Comparison of ENCODE assay signal across 1 cellular context in the genomic region with DNA sequence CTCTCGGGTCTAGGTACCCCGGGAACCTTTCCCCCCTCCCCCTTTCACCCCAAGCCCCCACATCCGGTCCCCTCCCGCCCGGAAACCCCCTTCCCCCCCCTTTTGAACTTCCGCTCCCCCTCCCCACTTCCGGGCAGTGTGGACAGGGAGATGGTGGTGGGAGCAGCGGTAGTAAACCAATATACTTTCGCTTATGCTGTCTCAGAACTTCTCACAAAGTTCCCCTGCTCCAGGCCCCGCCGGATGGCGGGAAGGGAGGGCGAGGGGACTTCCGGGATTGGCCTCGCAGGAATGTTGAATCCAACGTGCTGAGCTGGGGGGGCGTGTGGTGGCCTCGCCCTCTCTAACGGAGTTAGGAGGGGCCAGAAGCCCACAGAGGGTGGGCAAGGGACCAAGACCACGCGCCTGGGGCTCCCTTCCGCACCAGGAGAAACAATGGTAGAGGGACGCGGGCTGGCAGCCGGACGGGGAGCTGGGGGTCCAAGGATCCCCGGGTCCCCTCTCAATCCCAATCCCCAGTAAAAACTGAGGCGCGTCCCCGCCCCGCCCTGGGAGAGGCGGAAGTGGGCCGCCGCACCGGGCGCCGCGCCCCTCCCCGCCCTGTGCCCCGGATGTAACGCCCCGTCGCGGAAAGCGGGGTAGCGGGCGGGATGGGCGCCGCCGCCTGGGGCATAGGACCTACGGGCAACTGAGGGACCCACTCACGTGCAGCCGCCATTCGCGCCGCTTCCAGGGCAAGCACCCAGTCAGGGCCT.
TF ChIP-seq lines count a peak whose summit lies in the region.

No MANE protein-coding gene starts in this region.

TF ChIP-seq in GM12878, 131 proteins besides CTCF, POLR2A, EP300 and RAD21 (continued from another document and continues in another):
- TF ChIP-seq, protein P1, sequence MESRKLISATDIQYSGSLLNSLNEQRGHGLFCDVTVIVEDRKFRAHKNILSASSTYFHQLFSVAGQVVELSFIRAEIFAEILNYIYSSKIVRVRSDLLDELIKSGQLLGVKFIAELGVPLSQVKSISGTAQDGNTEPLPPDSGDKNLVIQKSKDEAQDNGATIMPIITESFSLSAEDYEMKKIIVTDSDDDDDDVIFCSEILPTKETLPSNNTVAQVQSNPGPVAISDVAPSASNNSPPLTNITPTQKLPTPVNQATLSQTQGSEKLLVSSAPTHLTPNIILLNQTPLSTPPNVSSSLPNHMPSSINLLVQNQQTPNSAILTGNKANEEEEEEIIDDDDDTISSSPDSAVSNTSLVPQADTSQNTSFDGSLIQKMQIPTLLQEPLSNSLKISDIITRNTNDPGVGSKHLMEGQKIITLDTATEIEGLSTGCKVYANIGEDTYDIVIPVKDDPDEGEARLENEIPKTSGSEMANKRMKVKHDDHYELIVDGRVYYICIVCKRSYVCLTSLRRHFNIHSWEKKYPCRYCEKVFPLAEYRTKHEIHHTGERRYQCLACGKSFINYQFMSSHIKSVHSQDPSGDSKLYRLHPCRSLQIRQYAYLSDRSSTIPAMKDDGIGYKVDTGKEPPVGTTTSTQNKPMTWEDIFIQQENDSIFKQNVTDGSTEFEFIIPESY (IDR thresholded peaks at IDR 0.05) = no peak
- TF ChIP-seq CREB1 (IDR thresholded peaks at IDR 0.05; ENCODE audit: low read depth) = no peak
- no peak for TF ChIP-seq ZNF217 (IDR thresholded peaks at IDR 0.05)
- no peak for TF ChIP-seq HDAC6 (IDR thresholded peaks at IDR 0.05; ENCODE audit: unreplicated experiment)
- peak; percentile 39; the same call in 1 of the 2 replicates for TF ChIP-seq NBN (IDR thresholded peaks at IDR 0.05)
- 0 out of 2 replicates have a peak, but pooled peaks have one; percentile 43 for TF ChIP-seq YY1 (IDR thresholded peaks at IDR 0.05; ENCODE audit: low read depth, low read length)
- TF ChIP-seq, protein P2, sequence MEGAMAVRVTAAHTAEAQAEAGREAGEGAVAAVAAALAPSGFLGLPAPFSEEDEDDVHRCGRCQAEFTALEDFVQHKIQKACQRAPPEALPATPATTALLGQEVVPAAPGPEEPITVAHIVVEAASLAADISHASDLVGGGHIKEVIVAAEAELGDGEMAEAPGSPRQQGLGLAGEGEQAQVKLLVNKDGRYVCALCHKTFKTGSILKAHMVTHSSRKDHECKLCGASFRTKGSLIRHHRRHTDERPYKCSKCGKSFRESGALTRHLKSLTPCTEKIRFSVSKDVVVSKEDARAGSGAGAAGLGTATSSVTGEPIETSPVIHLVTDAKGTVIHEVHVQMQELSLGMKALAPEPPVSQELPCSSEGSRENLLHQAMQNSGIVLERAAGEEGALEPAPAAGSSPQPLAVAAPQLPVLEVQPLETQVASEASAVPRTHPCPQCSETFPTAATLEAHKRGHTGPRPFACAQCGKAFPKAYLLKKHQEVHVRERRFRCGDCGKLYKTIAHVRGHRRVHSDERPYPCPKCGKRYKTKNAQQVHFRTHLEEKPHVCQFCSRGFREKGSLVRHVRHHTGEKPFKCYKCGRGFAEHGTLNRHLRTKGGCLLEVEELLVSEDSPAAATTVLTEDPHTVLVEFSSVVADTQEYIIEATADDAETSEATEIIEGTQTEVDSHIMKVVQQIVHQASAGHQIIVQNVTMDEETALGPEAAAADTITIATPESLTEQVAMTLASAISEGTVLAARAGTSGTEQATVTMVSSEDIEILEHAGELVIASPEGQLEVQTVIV (IDR thresholded peaks at IDR 0.05; ENCODE audit: borderline replicate concordance, partially characterized antibody) = peak; percentile 32
- TF ChIP-seq ATF3 (IDR thresholded peaks at IDR 0.05; ENCODE audit: borderline replicate concordance, extremely low read depth, low read depth, low read length) = no peak
- no peak for TF ChIP-seq NFYA (IDR thresholded peaks at IDR 0.05; ENCODE audit: borderline replicate concordance, low read depth, low read length)
- TF ChIP-seq SREBF2 (IDR thresholded peaks at IDR 0.05; ENCODE audit: low read length) = no peak
- TF ChIP-seq BACH1 (IDR thresholded peaks at IDR 0.05; ENCODE audit: borderline replicate concordance) = peak; percentile 72
- peak; percentile 57; the same call in 1 of the 2 replicates for TF ChIP-seq E2F4 (IDR thresholded peaks at IDR 0.05; ENCODE audit: low read depth, low read length)
- 0 out of 2 replicates have a peak, but pooled peaks have one; percentile 9 for TF ChIP-seq BCL11A (IDR thresholded peaks at IDR 0.05; ENCODE audit: low read depth, low read length)
- no peak for TF ChIP-seq SUPT20H (IDR thresholded peaks at IDR 0.05; ENCODE audit: borderline replicate concordance, control insufficient read depth, low read depth, low read length)
- TF ChIP-seq TAF1 (IDR thresholded peaks at IDR 0.05; ENCODE audit: borderline replicate concordance, low read depth, low read length) = peak; percentile 76
- TF ChIP-seq IRF5 (IDR thresholded peaks at IDR 0.05; ENCODE audit: borderline replicate concordance) = no peak
- TF ChIP-seq STAT1 (conservative IDR thresholded peaks at IDR 0.05) = no peak
- TF ChIP-seq SPI1 (IDR thresholded peaks at IDR 0.05; ENCODE audit: borderline replicate concordance, insufficient read depth, low read depth, low read length) = peak; percentile 46
- no peak for TF ChIP-seq CBX5 (IDR thresholded peaks at IDR 0.05; ENCODE audit: low read depth)
- TF ChIP-seq ZSCAN29 (IDR thresholded peaks at IDR 0.05) = peak; percentile 48; the same call in 1 of the 2 replicates
- no peak for TF ChIP-seq TARDBP (IDR thresholded peaks at IDR 0.05; ENCODE audit: borderline replicate concordance)
- no peak for TF ChIP-seq JUND (IDR thresholded peaks at IDR 0.05; ENCODE audit: low read depth, low read length)
- TF ChIP-seq PKNOX1 (IDR thresholded peaks at IDR 0.05) = peak; percentile 19; the same call in 1 of the 2 replicates
- peak; percentile 53 to 92; a peak in 3 of 4 replicates for TF ChIP-seq BHLHE40 (IDR thresholded peaks at IDR 0.05; ENCODE audit: borderline replicate concordance in 1 of 2, low read depth in 2 of 2, low read length in 1 of 2)
- no peak for TF ChIP-seq CHD4 (IDR thresholded peaks at IDR 0.05)
- TF ChIP-seq EGR1 (IDR thresholded peaks at IDR 0.05; ENCODE audit: borderline replicate concordance in 1 of 2, low read depth in 2 of 2, low read length in 2 of 2) = peak in 1 of 2 experiments; percentile 64; a peak in 2 of 3 replicates
- no peak for TF ChIP-seq PAX8 (IDR thresholded peaks at IDR 0.05)
- no peak for TF ChIP-seq SP1 (IDR thresholded peaks at IDR 0.05; ENCODE audit: low read depth, low read length)
- no peak for TF ChIP-seq CEBPB (IDR thresholded peaks at IDR 0.05; ENCODE audit: borderline replicate concordance in 1 of 2, low read depth in 2 of 2, low read length in 2 of 2)
- TF ChIP-seq, protein P3, sequence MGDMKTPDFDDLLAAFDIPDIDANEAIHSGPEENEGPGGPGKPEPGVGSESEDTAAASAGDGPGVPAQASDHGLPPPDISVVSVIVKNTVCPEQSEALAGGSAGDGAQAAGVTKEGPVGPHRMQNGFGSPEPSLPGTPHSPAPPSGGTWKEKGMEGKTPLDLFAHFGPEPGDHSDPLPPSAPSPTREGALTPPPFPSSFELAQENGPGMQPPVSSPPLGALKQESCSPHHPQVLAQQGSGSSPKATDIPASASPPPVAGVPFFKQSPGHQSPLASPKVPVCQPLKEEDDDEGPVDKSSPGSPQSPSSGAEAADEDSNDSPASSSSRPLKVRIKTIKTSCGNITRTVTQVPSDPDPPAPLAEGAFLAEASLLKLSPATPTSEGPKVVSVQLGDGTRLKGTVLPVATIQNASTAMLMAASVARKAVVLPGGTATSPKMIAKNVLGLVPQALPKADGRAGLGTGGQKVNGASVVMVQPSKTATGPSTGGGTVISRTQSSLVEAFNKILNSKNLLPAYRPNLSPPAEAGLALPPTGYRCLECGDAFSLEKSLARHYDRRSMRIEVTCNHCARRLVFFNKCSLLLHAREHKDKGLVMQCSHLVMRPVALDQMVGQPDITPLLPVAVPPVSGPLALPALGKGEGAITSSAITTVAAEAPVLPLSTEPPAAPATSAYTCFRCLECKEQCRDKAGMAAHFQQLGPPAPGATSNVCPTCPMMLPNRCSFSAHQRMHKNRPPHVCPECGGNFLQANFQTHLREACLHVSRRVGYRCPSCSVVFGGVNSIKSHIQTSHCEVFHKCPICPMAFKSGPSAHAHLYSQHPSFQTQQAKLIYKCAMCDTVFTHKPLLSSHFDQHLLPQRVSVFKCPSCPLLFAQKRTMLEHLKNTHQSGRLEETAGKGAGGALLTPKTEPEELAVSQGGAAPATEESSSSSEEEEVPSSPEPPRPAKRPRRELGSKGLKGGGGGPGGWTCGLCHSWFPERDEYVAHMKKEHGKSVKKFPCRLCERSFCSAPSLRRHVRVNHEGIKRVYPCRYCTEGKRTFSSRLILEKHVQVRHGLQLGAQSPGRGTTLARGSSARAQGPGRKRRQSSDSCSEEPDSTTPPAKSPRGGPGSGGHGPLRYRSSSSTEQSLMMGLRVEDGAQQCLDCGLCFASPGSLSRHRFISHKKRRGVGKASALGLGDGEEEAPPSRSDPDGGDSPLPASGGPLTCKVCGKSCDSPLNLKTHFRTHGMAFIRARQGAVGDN (IDR thresholded peaks at IDR 0.05) = no peak; the same call in 1 of the 2 replicates
- TF ChIP-seq, protein P4, sequence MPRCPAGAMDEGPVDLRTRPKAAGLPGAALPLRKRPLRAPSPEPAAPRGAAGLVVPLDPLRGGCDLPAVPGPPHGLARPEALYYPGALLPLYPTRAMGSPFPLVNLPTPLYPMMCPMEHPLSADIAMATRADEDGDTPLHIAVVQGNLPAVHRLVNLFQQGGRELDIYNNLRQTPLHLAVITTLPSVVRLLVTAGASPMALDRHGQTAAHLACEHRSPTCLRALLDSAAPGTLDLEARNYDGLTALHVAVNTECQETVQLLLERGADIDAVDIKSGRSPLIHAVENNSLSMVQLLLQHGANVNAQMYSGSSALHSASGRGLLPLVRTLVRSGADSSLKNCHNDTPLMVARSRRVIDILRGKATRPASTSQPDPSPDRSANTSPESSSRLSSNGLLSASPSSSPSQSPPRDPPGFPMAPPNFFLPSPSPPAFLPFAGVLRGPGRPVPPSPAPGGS (IDR thresholded peaks at IDR 0.05; ENCODE audit: borderline replicate concordance, insufficient read depth, low read depth, low read length, poor library complexity, severe bottlenecking) = peak; percentile 54
- TF ChIP-seq ZZZ3 (IDR thresholded peaks at IDR 0.05; ENCODE audit: control insufficient read depth, insufficient read length, low read depth) = no peak
- no peak for TF ChIP-seq CEBPZ (IDR thresholded peaks at IDR 0.05; ENCODE audit: low read depth, low read length)
- TF ChIP-seq WRNIP1 (IDR thresholded peaks at IDR 0.05; ENCODE audit: borderline replicate concordance, low read depth, low read length) = no peak
- TF ChIP-seq NFXL1 (IDR thresholded peaks at IDR 0.05; ENCODE audit: borderline replicate concordance) = no peak
- no peak for TF ChIP-seq MYB (IDR thresholded peaks at IDR 0.05; ENCODE audit: borderline replicate concordance, low read depth, low read length)
- no peak for TF ChIP-seq HDAC2 (IDR thresholded peaks at IDR 0.05)
- no peak for TF ChIP-seq SIN3A (IDR thresholded peaks at IDR 0.05; ENCODE audit: low read depth, low read length)
- TF ChIP-seq ATF7 (IDR thresholded peaks at IDR 0.05; ENCODE audit: low read depth) = no peak
- TF ChIP-seq RB1 (IDR thresholded peaks at IDR 0.05; ENCODE audit: borderline replicate concordance) = no peak; the same call in 1 of the 2 replicates
- 0 out of 2 replicates have a peak, but pooled peaks have one; percentile 40 for TF ChIP-seq PAX5 (IDR thresholded peaks at IDR 0.05; ENCODE audit: borderline replicate concordance, low read depth, low read length)
